1 cellular context compared by ENCODE assay signal in genomic region chr1:223707270-223708000, GRCh38.
TF ChIP-seq lines count a peak whose summit lies in the region.

No MANE protein-coding gene starts in this region.

TF ChIP-seq in A549, 52 proteins besides CTCF, POLR2A, EP300 and RAD21 (continued from another document):
- TF ChIP-seq ATOH8 (CRISPR knock-in tag; IDR thresholded peaks at IDR 0.05; ENCODE audit: low read depth) (no peak), HEYL (CRISPR knock-in tag; IDR thresholded peaks at IDR 0.05) (no peak), MAX (IDR thresholded peaks at IDR 0.05) (peak; percentile 67; the same call in 1 of the 2 replicates), SMC3 (IDR thresholded peaks at IDR 0.05) (no peak), MAZ (IDR thresholded peaks at IDR 0.05; ENCODE audit: borderline replicate concordance, low read depth, low read length) (no peak)
